10 cellular contexts compared by ENCODE assay signal in the genomic region with DNA sequence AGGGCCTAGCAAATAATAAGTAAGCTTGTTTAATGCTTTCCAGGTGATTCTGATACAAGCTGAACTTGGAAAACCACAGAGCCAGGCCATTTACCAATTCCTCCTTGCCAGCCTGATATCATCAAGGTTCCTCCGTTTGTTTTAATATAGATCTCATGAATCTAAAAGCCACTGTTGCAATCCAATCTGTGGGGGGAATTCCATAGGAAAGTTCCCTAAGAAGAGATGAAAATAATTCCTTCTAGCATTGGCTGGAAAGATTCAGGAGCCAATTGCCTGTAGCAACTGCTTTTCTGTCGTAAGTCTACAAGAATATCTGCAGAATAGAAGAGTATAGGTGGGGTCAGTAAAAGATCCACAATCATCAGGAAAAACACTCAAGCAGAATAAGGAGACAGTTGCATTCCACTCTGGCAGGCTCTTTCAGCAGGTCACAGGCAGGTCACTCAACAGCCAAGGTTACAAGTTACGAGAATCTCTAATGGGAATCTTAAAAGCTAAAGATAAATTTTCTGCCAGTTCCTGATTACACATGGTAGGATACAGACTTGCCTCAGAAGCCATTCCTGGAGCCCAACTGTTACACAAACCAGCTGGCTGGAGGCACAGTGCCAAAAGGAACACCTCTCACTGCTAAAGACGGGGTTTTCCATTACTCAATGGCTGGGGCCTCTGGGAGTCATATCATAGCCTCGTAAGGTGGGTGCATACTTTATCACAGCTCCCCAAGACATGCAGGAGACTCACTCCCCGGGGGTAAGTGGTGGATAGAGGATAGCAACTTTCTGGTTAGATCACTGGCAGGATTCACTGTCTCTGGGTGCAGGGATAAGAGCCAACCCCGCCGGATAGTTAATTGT. TPM values are rescaled to one million over a fixed set of nuclear protein-coding genes. Genes with fewer than 3 reads are reported as not detected.
DNase-seq lines count a peak whose midpoint lies in the region; ATAC-seq and TF ChIP-seq lines count a peak whose summit lies in the region.
"Had no signal": no experiment of that assay in that cellular context is flagged by ENCODE, and none has a peak within 500 bp of the region (broad histone marks: within the 10 kb centered on the region; RNA-seq: fewer than 3 reads in every experiment).

No MANE protein-coding gene starts in this region.

- no peaks in the 10 kb centered on the region for H3K36me3 ChIP-seq in muscle layer of duodenum (ENCODE audit: control insufficient read depth in 1 of 2, insufficient read depth in 2 of 2, low read length in 2 of 2)

- in situ Hi-C loops in ACHN (cut with HindIII; ENCODE audit: low pct_ligation_motif_present, low pct_unique_long_range_greater_than_20kb, low sequenced_read_pairs), result no loop called here

- no peaks in the 10 kb centered on the region for H3K36me3 Mint-ChIP-seq in CD4-positive, alpha-beta T cell (ENCODE audit: low read depth)
- H3K36me3 Mint-ChIP-seq: CD4-positive, alpha-beta memory T cell had no signal

- H3K27ac Mint-ChIP-seq in CD4-positive, alpha-beta T cell, result no peak overlapping the region
- H3K27ac Mint-ChIP-seq: CD4-positive, alpha-beta memory T cell had no signal

- H3K9me3 Mint-ChIP-seq in CD4-positive, alpha-beta T cell, result no peaks in the 10 kb centered on the region
- H3K9me3 Mint-ChIP-seq: CD4-positive, alpha-beta memory T cell had no signal

- no peaks in the 10 kb centered on the region for H3K4me1 Mint-ChIP-seq in CD4-positive, alpha-beta T cell (ENCODE audit: low read depth)
- H3K4me1 Mint-ChIP-seq: CD4-positive, alpha-beta memory T cell had no signal

- no peaks in the 10 kb centered on the region for H3K27me3 ChIP-seq in muscle layer of duodenum (ENCODE audit: low read depth, low read length)
- no peaks in the 10 kb centered on the region for H3K27me3 ChIP-seq in CD4-positive, alpha-beta T cell (ENCODE audit: control insufficient read depth, insufficient read depth, low read length)

- TF ChIP-seq CTCF in CD4-positive, alpha-beta T cell (IDR thresholded peaks at IDR 0.05), result no peak

- no peaks in the 10 kb centered on the region for H3K27me3 Mint-ChIP-seq in CD4-positive, alpha-beta T cell

- POLR2A ChIA-PET in CD4-positive, alpha-beta T cell (lab: Charles Lee), result no interaction called here

- DNase-seq in ACHN (peak; percentile 81), NCI-H2171 treated with DMSO at 0.1 percent for 48 hours (lab: John Stamatoyannopoulos, UW) (peak; percentile 79), erythroblast (lab: John Stamatoyannopoulos, UW) (peak; percentile 73 to 88), HuH-7 (ENCODE audit: low spot score) (no peak), NCI-H526 treated with DMSO at 0.1 percent for 48 hours (lab: John Stamatoyannopoulos, UW) (no peak)
- DNase-seq in CD4-positive, alpha-beta T cell, result no peak
- DNase-seq in stimulated activated CD4-positive, alpha-beta T cell treated with anti-CD3 and anti-CD28 coated beads, Interleukin-2, amount 100 ng/mL, for 48 hours, result no peak
- DNase-seq: activated CD4-positive, alpha-beta T cell treated with anti-CD3 and anti-CD28 coated beads for 48 hours; CD4-positive, alpha-beta memory T cell had no signal

- CTCF ChIA-PET in CD4-positive, alpha-beta T cell (lab: Charles Lee), result no interaction called here

- H3K27ac ChIP-seq in muscle layer of duodenum (ENCODE audit: low read length), result peak overlapping the region; percentile 10
- H3K27ac ChIP-seq in CD4-positive, alpha-beta T cell (ENCODE audit: low read depth, low read length), result no peak overlapping the region

- TF ChIP-seq POLR2A in erythroblast (IDR thresholded peaks at IDR 0.05; ENCODE audit: low read length), result no peak

- ATAC-seq in CD4-positive, alpha-beta T cell (ENCODE audit: poor library complexity), result no peak

- peak overlapping the region in 1 of 2 donors; percentile 27 for H3K4me3 ChIP-seq in muscle layer of duodenum (ENCODE audit: low read depth in 1 of 2, low read length in 2 of 2)

- H3K4me1 ChIP-seq in muscle layer of duodenum (ENCODE audit: control insufficient read depth in 1 of 2, insufficient read depth in 2 of 2, low read length in 2 of 2), result peaks cover 0 to 25% of the 10 kb centered on the region in 2 donors

- no peaks in the 10 kb centered on the region for H3K9me3 ChIP-seq in muscle layer of duodenum (ENCODE audit: control insufficient read depth in 1 of 2, low read length in 2 of 2)
- no peaks in the 10 kb centered on the region for H3K9me3 ChIP-seq in CD4-positive, alpha-beta T cell (ENCODE audit: control insufficient read depth, low read length)

- H3K4me3 Mint-ChIP-seq in CD4-positive, alpha-beta T cell, result no peak overlapping the region
- H3K4me3 Mint-ChIP-seq: CD4-positive, alpha-beta memory T cell had no signal

- intact Hi-C loops in CD4-positive, alpha-beta T cell (cut with DNase I, micrococcal nuclease), result no loop called here

RNA-seq across cellular contexts. Expression of a gene that starts 43.6 kb away (rescaled TPM):
- 1 to 10 TPM; 1.5 TPM for total RNA-seq in CD4-positive, alpha-beta T cell

RNA-seq across cellular contexts. Expression of a gene that starts 44.0 kb away (rescaled TPM):
- total RNA-seq in CD4-positive, alpha-beta T cell, result 10 to 100 TPM; 52.6 to 57.2 TPM

Comparison
In these comparisons a context has a peak if more than half of its experiments do, and no peak if none do; other contexts are left out.
1. DNase-seq: peak in ACHN (single experiment), NCI-H2171 treated with DMSO at 0.1 percent for 48 hours (single experiment) and erythroblast (2 of 2); none in HuH-7 (single experiment), CD4-positive, alpha-beta T cell (0 of 10), NCI-H526 treated with DMSO at 0.1 percent for 48 hours (single experiment) and stimulated activated CD4-positive, alpha-beta T cell treated with anti-CD3 and anti-CD28 coated beads, Interleukin-2, amount 100 ng/mL, for 48 hours (0 of 2).